Comparison of ENCODE assay signal across 8 cellular contexts in the genomic region with DNA sequence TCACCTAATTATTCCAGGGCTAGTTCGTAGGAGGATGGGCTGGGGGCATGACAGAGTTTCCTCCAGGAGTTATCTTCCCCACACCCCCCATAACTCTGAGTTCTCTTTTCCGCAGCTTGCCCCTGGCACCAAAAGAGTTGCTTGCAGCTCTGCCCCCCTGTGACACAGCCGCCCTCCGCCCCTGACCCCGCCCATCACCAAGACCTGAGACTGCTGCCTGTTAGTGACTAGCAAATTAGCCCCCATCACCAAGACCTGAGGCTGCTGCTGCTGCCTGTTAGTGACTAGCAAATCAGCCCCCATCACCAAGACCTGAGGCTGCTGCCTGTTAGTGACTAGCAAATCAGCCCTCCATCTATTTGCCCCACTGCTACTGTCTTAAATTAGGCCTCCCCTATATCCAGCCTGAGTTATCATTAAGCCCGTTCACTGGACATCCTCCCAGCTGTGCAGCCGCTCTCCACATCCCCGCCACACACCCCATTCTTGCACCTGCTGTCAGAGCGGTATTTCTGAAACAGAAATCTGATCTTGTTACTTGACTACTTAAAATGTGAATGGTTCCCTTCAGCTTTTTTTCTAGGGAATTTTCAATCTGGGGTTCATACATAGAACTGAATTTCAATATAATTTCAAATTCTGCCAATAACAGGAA. TPM values are rescaled to one million over a fixed set of nuclear protein-coding genes. Genes with fewer than 3 reads are reported as not detected.
DNase-seq lines count a peak whose midpoint lies in the region; ATAC-seq lines count a peak whose summit lies in the region.

No MANE protein-coding gene starts in this region.

- H3K4me2 ChIP-seq in trophoblast cell (ENCODE audit: low read length), result peak overlapping the region; percentile 83

- no peaks in the 10 kb centered on the region for H3K36me3 ChIP-seq in endocrine pancreas (ENCODE audit: control insufficient read depth, insufficient read depth, low read length)
- H3K36me3 ChIP-seq in trophoblast cell (ENCODE audit: control insufficient read depth in 1 of 2, insufficient read depth in 2 of 2, low read length in 2 of 2), result no peaks in the 10 kb centered on the region

- H3K27me3 ChIP-seq in endocrine pancreas (ENCODE audit: control insufficient read depth, insufficient read depth, low read length), result no peaks in the 10 kb centered on the region
- no peaks in the 10 kb centered on the region for H3K27me3 ChIP-seq in trophoblast cell (ENCODE audit: insufficient read depth, low read length)

- H2BK5ac ChIP-seq in trophoblast cell (ENCODE audit: low read depth, low read length, poor library complexity), result no peak overlapping the region

- no peak overlapping the region for H4K91ac ChIP-seq in trophoblast cell (ENCODE audit: low read depth, low read length)

- no peak overlapping the region for H3K27ac ChIP-seq in trophoblast cell (ENCODE audit: low read depth, low read length)

- H2BK12ac ChIP-seq in trophoblast cell (ENCODE audit: low read length), result no peak overlapping the region

- peaks cover 4% of the 10 kb centered on the region for H3K4me1 ChIP-seq in endocrine pancreas (ENCODE audit: control insufficient read depth, insufficient read depth, low read length)
- H3K4me1 ChIP-seq in trophoblast cell (ENCODE audit: control insufficient read depth in 1 of 2, insufficient read depth in 2 of 2, low read length in 2 of 2), result peaks cover 0 to 2% of the 10 kb centered on the region in 2 experiments

- peak overlapping the region; percentile 58 for H3K4me3 ChIP-seq in endocrine pancreas (ENCODE audit: control insufficient read depth, insufficient read depth, low read length)
- H3K4me3 ChIP-seq in trophoblast cell (ENCODE audit: low read depth, low read length), result no peak overlapping the region

- no peak overlapping the region for H3K14ac ChIP-seq in trophoblast cell (ENCODE audit: low read length)

- no peak overlapping the region for H3K23ac ChIP-seq in trophoblast cell (ENCODE audit: low read length)

- H4K8ac ChIP-seq in trophoblast cell (ENCODE audit: low read depth, low read length), result peak overlapping the region; percentile 40

- WGBS in trophoblast cell (ENCODE audit: extremely low coverage, insufficient coverage, insufficient read length), result no CpG with 5 or more reads among the region's 9 CpGs

- no peak overlapping the region for H3K18ac ChIP-seq in trophoblast cell (ENCODE audit: low read length)

- H3K9ac ChIP-seq in endocrine pancreas (ENCODE audit: control insufficient read depth, insufficient read depth, low read length), result peak overlapping the region; percentile 30
- H3K9ac ChIP-seq in trophoblast cell (ENCODE audit: low read length), result no peak overlapping the region

- DNase-seq in HuH-7.5 (ENCODE audit: low spot score) (peak; percentile 4), trophoblast cell (peak in 1 of 2 donors; percentile 14), NCI-H187 (lab: John Stamatoyannopoulos, UW) (no peak), SIG-M5 (lab: John Stamatoyannopoulos, UW) (no peak)
- peak; percentile 44 to 45 for DNase-seq in activated CD4-positive, alpha-beta T cell treated with anti-CD3 and anti-CD28 coated beads, Interleukin-2, amount 50 U/mL, for 4 hours

- H3K79me1 ChIP-seq in trophoblast cell (ENCODE audit: low read length), result peaks cover 10% of the 10 kb centered on the region

- no peak overlapping the region for H4K12ac ChIP-seq in trophoblast cell (ENCODE audit: low read depth, low read length)

- H2BK120ac ChIP-seq in trophoblast cell (ENCODE audit: insufficient read depth, low read length, poor library complexity), result no peak overlapping the region

- H3K79me2 ChIP-seq in trophoblast cell (ENCODE audit: control insufficient read depth, insufficient read depth, low read length, poor library complexity), result peaks cover 8% of the 10 kb centered on the region

- H2AFZ ChIP-seq in trophoblast cell (ENCODE audit: insufficient read depth, low read length, poor library complexity), result no peak overlapping the region

- no peak for ATAC-seq in GM19035 (IDR thresholded peaks at IDR 0.05; ENCODE audit: unreplicated experiment)
- no peak for ATAC-seq in GM18868 (IDR thresholded peaks at IDR 0.05; ENCODE audit: unreplicated experiment)

- H3K4ac ChIP-seq in trophoblast cell (ENCODE audit: low read depth, low read length), result no peak overlapping the region

- H3K9me3 ChIP-seq in endocrine pancreas (ENCODE audit: control insufficient read depth, low read length) (no peaks in the 10 kb centered on the region), trophoblast cell (ENCODE audit: insufficient read depth, low read depth, low read length) (no peaks in the 10 kb centered on the region)

- H2AK5ac ChIP-seq in trophoblast cell (ENCODE audit: low read length), result no peak overlapping the region

RNA-seq across cellular contexts. Expression of a gene that starts 1.5 kb away (rescaled TPM):
- polyA plus RNA-seq in trophoblast cell (2013), result 56.3 and 57.6 TPM in 2 replicates

Comparison
In these comparisons a context has a peak if more than half of its experiments do, and no peak if none do; other contexts are left out.
1. DNase-seq: peak in HuH-7.5 (single experiment) and activated CD4-positive, alpha-beta T cell treated with anti-CD3 and anti-CD28 coated beads, Interleukin-2, amount 50 U/mL, for 4 hours (2 of 2); none in NCI-H187 (0 of 2) and SIG-M5 (single experiment).